ENCODE assay signal across 8 cellular contexts in the genomic region with DNA sequence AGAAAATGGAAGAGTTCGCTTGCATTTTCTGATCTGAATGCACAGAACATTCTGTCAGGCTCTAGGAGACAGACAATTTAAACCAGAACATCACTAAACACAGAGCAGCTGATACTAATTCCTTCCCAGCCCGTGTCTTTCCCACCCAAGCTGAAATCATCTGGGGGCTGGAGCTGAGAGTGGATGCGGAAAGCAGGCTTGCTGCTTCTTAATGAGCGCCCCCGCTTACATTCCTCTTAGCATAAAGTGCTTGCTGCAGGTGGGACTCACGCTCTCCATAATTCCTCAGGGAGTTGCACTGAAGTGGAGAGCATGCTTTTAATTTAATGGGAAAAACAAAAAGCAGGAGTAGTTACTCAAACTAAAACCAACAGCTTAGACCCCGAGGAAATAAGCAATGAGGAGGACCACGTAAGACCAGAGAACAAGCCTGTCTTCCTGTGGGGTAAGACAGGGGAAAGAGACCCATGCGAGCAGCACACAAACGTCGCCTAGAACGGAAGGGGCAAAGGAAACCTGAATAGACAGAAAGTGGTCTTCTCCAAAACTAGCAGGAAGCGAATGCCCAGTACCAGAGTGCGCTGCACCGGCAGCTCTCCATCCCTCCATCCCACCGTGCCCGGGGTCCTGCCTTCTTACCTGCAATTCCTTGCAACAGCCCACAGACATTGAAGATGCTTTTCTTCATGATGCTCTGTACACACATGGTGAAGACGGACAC.
DNase-seq lines count a peak whose midpoint lies in the region; ATAC-seq and TF ChIP-seq lines count a peak whose summit lies in the region.

No MANE protein-coding gene starts in this region.

- no peaks in the 10 kb centered on the region for H3K27me3 ChIP-seq in subcutaneous abdominal adipose tissue (ENCODE audit: control insufficient read depth in 5 of 5, insufficient read depth in 4 of 5, low read length in 5 of 5)

- POLR2A ChIA-PET in activated CD4-positive, alpha-beta T cell treated with anti-CD3 and anti-CD28 coated beads for 36 hours (lab: Charles Lee) = no interaction called here
- POLR2A ChIA-PET in WTC11 (lab: Charles Lee) = interaction anchor here (1.0 kb wide), 1 partner anchor 9 kb away, joined by 3 read pairs; no protein-coding TSS in a partner anchor

- TF ChIP-seq CTCF in WTC11 (IDR thresholded peaks at IDR 0.05) = no peak

- H3K36me3 Mint-ChIP-seq in activated CD4-positive, alpha-beta T cell treated with anti-CD3 and anti-CD28 coated beads for 36 hours (ENCODE audit: low read depth) = no peaks in the 10 kb centered on the region
- H3K36me3 Mint-ChIP-seq in WTC11 = no peaks in the 10 kb centered on the region; the same call in 1 of the 2 replicates
- H3K36me3 Mint-ChIP-seq in immature natural killer cell = no peaks in the 10 kb centered on the region

- no peaks in the 10 kb centered on the region for H3K36me3 ChIP-seq in subcutaneous abdominal adipose tissue (ENCODE audit: control insufficient read depth in 5 of 5, insufficient read depth in 5 of 5, low read length in 5 of 5)

- peak overlapping the region; percentile 54 to 65 (median 62) for H3K4me3 ChIP-seq in subcutaneous abdominal adipose tissue (ENCODE audit: low read depth in 1 of 5, low read length in 5 of 5)

- peak overlapping the region in 4 of 5 donors; percentile 35 to 74 (median 60) for H3K9ac ChIP-seq in subcutaneous abdominal adipose tissue (ENCODE audit: low read length in 5 of 5)

- peak; percentile 12 for DNase-seq in activated CD4-positive, alpha-beta T cell treated with anti-CD3 and anti-CD28 coated beads for 36 hours
- DNase-seq in activated CD4-positive, alpha-beta T cell treated with anti-CD3 and anti-CD28 coated beads for 4 hours = no peak
- no peak for DNase-seq in WTC11 (ENCODE audit: low spot score)
- peak in 2 of 3 donors; percentile 5 to 7 for DNase-seq in immature natural killer cell
- DNase-seq in LoVo (ENCODE audit: low spot score) = no peak

- H3K9me3 Mint-ChIP-seq in activated CD4-positive, alpha-beta T cell treated with anti-CD3 and anti-CD28 coated beads for 36 hours (ENCODE audit: low read depth) = no peaks in the 10 kb centered on the region
- H3K9me3 Mint-ChIP-seq in WTC11 = no peaks in the 10 kb centered on the region
- no peaks in the 10 kb centered on the region for H3K9me3 Mint-ChIP-seq in immature natural killer cell

- H3K9me3 ChIP-seq in subcutaneous abdominal adipose tissue (ENCODE audit: control insufficient read depth in 5 of 5, low read length in 5 of 5) = no peaks in the 10 kb centered on the region

- peak overlapping the region; percentile 6 for H3K27ac ChIP-seq in subcutaneous abdominal adipose tissue (ENCODE audit: low read depth, low read length)

- intact Hi-C loops in activated CD4-positive, alpha-beta T cell treated with anti-CD3 and anti-CD28 coated beads for 36 hours (cut with DNase I, micrococcal nuclease) = no loop called here

- CTCF ChIA-PET in activated CD4-positive, alpha-beta T cell treated with anti-CD3 and anti-CD28 coated beads for 36 hours (lab: Charles Lee) = no interaction called here
- CTCF ChIA-PET in WTC11 (lab: Charles Lee) = interaction anchor here (0.9 to 4.3 kb wide), 5 partner anchors 24 to 457 kb away, joined by 3 to 19 read pairs (median 3); no protein-coding TSS in a partner anchor

- no peak overlapping the region for H3K27ac Mint-ChIP-seq in activated CD4-positive, alpha-beta T cell treated with anti-CD3 and anti-CD28 coated beads for 36 hours
- H3K27ac Mint-ChIP-seq in WTC11 (no peak overlapping the region; the same call in 1 of the 2 replicates), immature natural killer cell (no peak overlapping the region)

- H3K4me1 ChIP-seq in subcutaneous abdominal adipose tissue (ENCODE audit: control insufficient read depth in 5 of 5, insufficient read depth in 5 of 5, low read length in 5 of 5) = peaks cover 11 to 59% (median 39%) of the 10 kb centered on the region in 5 donors

- no peak for ATAC-seq in activated CD4-positive, alpha-beta T cell treated with anti-CD3 and anti-CD28 coated beads for 36 hours
- no peak for ATAC-seq in WTC11
- no peak for ATAC-seq in HG03175 (IDR thresholded peaks at IDR 0.05; ENCODE audit: unreplicated experiment)
- ATAC-seq in HG03571 (IDR thresholded peaks at IDR 0.05; ENCODE audit: unreplicated experiment) = no peak

- H3K4me3 Mint-ChIP-seq in activated CD4-positive, alpha-beta T cell treated with anti-CD3 and anti-CD28 coated beads for 36 hours = peak overlapping the region; percentile 69
- H3K4me3 Mint-ChIP-seq in WTC11 (peak overlapping the region; percentile 33), immature natural killer cell (peak overlapping the region; percentile 80 to 92 (median 91))

- peaks cover 11% of the 10 kb centered on the region for H3K4me1 Mint-ChIP-seq in activated CD4-positive, alpha-beta T cell treated with anti-CD3 and anti-CD28 coated beads for 36 hours
- peaks cover 60% of the 10 kb centered on the region for H3K4me1 Mint-ChIP-seq in WTC11
- H3K4me1 Mint-ChIP-seq in immature natural killer cell = peaks cover 13 to 19% of the 10 kb centered on the region in 2 donors

- peaks cover 54% of the 10 kb centered on the region for H3K27me3 Mint-ChIP-seq in activated CD4-positive, alpha-beta T cell treated with anti-CD3 and anti-CD28 coated beads for 36 hours
- no peaks in the 10 kb centered on the region for H3K27me3 Mint-ChIP-seq in WTC11 (ENCODE audit: low read depth)
- peaks cover 8 to 24% (median 17%) of the 10 kb centered on the region in 3 donors for H3K27me3 Mint-ChIP-seq in immature natural killer cell (ENCODE audit: low read depth in 3 of 3)

TF ChIP-seq in WTC11, 78 proteins besides CTCF, POLR2A, EP300 and RAD21:
- TF ChIP-seq ZNF396 (CRISPR knock-in tag; IDR thresholded peaks at IDR 0.05; ENCODE audit: borderline replicate concordance) (no peak), PRRX2 (CRISPR knock-in tag; IDR thresholded peaks at IDR 0.05) (no peak), ESRRA (CRISPR knock-in tag; IDR thresholded peaks at IDR 0.05; ENCODE audit: borderline replicate concordance) (no peak), SP1 (CRISPR knock-in tag; conservative IDR thresholded peaks at IDR 0.05) (no peak), ZNF263 (CRISPR knock-in tag; IDR thresholded peaks at IDR 0.05; ENCODE audit: low read depth) (no peak)
- TF ChIP-seq, protein P1, sequence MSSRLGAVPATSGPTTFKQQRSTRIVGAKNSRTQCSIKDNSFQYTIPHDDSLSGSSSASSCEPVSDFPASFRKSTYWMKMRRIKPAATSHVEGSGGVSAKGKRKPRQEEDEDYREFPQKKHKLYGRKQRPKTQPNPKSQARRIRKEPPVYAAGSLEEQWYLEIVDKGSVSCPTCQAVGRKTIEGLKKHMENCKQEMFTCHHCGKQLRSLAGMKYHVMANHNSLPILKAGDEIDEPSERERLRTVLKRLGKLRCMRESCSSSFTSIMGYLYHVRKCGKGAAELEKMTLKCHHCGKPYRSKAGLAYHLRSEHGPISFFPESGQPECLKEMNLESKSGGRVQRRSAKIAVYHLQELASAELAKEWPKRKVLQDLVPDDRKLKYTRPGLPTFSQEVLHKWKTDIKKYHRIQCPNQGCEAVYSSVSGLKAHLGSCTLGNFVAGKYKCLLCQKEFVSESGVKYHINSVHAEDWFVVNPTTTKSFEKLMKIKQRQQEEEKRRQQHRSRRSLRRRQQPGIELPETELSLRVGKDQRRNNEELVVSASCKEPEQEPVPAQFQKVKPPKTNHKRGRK (CRISPR knock-in tag; IDR thresholded peaks at IDR 0.05; ENCODE audit: borderline replicate concordance) = no peak
- TF ChIP-seq, protein P2, sequence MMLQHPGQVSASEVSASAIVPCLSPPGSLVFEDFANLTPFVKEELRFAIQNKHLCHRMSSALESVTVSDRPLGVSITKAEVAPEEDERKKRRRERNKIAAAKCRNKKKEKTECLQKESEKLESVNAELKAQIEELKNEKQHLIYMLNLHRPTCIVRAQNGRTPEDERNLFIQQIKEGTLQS (CRISPR knock-in tag; conservative IDR thresholded peaks at IDR 0.05) = no peak
- TF ChIP-seq, protein P3, sequence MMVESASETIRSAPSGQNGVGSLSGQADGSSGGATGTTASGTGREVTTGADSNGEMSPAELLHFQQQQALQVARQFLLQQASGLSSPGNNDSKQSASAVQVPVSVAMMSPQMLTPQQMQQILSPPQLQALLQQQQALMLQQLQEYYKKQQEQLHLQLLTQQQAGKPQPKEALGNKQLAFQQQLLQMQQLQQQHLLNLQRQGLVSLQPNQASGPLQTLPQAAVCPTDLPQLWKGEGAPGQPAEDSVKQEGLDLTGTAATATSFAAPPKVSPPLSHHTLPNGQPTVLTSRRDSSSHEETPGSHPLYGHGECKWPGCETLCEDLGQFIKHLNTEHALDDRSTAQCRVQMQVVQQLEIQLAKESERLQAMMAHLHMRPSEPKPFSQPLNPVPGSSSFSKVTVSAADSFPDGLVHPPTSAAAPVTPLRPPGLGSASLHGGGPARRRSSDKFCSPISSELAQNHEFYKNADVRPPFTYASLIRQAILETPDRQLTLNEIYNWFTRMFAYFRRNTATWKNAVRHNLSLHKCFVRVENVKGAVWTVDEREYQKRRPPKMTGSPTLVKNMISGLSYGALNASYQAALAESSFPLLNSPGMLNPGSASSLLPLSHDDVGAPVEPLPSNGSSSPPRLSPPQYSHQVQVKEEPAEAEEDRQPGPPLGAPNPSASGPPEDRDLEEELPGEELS (CRISPR knock-in tag; IDR thresholded peaks at IDR 0.05) = no peak
- TF ChIP-seq, protein P4, sequence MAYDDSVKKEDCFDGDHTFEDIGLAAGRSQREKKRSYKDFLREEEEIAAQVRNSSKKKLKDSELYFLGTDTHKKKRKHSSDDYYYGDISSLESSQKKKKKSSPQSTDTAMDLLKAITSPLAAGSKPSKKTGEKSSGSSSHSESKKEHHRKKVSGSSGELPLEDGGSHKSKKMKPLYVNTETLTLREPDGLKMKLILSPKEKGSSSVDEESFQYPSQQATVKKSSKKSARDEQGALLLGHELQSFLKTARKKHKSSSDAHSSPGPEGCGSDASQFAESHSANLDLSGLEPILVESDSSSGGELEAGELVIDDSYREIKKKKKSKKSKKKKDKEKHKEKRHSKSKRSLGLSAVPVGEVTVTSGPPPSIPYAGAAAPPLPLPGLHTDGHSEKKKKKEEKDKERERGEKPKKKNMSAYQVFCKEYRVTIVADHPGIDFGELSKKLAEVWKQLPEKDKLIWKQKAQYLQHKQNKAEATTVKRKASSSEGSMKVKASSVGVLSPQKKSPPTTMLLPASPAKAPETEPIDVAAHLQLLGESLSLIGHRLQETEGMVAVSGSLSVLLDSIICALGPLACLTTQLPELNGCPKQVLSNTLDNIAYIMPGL (CRISPR knock-in tag; IDR thresholded peaks at IDR 0.05) = no peak

Comparison
In these comparisons a context has a peak if more than half of its experiments do, and no peak if none do; other contexts are left out.
1. DNase-seq: peak in activated CD4-positive, alpha-beta T cell treated with anti-CD3 and anti-CD28 coated beads for 36 hours (single experiment) and immature natural killer cell (2 of 3); none in activated CD4-positive, alpha-beta T cell treated with anti-CD3 and anti-CD28 coated beads for 4 hours (0 of 2), WTC11 (single experiment) and LoVo (single experiment).
2. H3K4me3 Mint-ChIP-seq: peak in every context shown above with its lines; median percentile 91 in immature natural killer cell; 69 in activated CD4-positive, alpha-beta T cell treated with anti-CD3 and anti-CD28 coated beads for 36 hours; 33 in WTC11.